ENCODE assay signal across 8 cellular contexts in genomic region chr15:68279218-68279533, GRCh38. TPM values are rescaled to one million over a fixed set of nuclear protein-coding genes. Genes with fewer than 3 reads are reported as not detected.
DNase-seq lines count a peak whose midpoint lies in the region; ATAC-seq and TF ChIP-seq lines count a peak whose summit lies in the region.

No MANE protein-coding gene starts in this region.

- peaks cover 0 to 8% of the 10 kb centered on the region in 2 donors for H3K36me3 ChIP-seq in gastrocnemius medialis

- H3K4me3 ChIP-seq in GM12865 (ENCODE audit: low read depth, low read length) (peak overlapping the region; percentile 69), fibroblast of villous mesenchyme (ENCODE audit: low read depth, low read length) (peak overlapping the region; percentile 92), gastrocnemius medialis (peak overlapping the region; percentile 73 to 97 (median 81))

- H3K9me3 ChIP-seq in gastrocnemius medialis, result no peaks in the 10 kb centered on the region

- no peak for TF ChIP-seq CTCF in GM12865 (IDR thresholded peaks at IDR 0.05; ENCODE audit: insufficient read depth, low read depth, low read length, missing control alignments)
- no peak for TF ChIP-seq CTCF in VCaP (conservative IDR thresholded peaks at IDR 0.05)
- no peak for TF ChIP-seq CTCF in fibroblast of villous mesenchyme (IDR thresholded peaks at IDR 0.05; ENCODE audit: insufficient read depth, low read depth, low read length)
- TF ChIP-seq CTCF in gastrocnemius medialis (IDR thresholded peaks at IDR 0.05 in 4 of 5, conservative IDR thresholded peaks at IDR 0.05 in 1 of 5), result no peak

- intact Hi-C loops in gastrocnemius medialis (cut with DNase I; ENCODE audit: low total_unique reads), result loop anchor here (10.0 kb wide), 4 partner anchors 536 to 1204 kb away; partner anchors contain the start of gene RPLP1

- TF ChIP-seq POLR2A in gastrocnemius medialis (IDR thresholded peaks at IDR 0.05), result peak; percentile 41 to 83

- H3K27ac ChIP-seq in VCaP, result peak overlapping the region; percentile 98
- peak overlapping the region; percentile 97 to 100 (median 99) for H3K27ac ChIP-seq in gastrocnemius medialis

- ATAC-seq in gastrocnemius medialis, result peak in 1 of 2 donors; percentile 38
- ATAC-seq in HG03025 (IDR thresholded peaks at IDR 0.05; ENCODE audit: low FRiP score, unreplicated experiment), result no peak

- H3K27me3 ChIP-seq in gastrocnemius medialis, result no peaks in the 10 kb centered on the region

- in situ Hi-C loops in gastrocnemius medialis (cut with MboI; ENCODE audit: low sequenced_read_pairs in 4 of 4), result no loop called here

- no peak for DNase-seq in GM12865 (ENCODE audit: low read depth)
- no peak for DNase-seq in fibroblast of villous mesenchyme (ENCODE audit: low read depth)
- DNase-seq in gastrocnemius medialis, result no peak
- no peak for DNase-seq in kidney tubule cell (ENCODE audit: low spot score)
- no peak for DNase-seq in NCI-H748 treated with DMSO at 0.1 percent for 48 hours (lab: John Stamatoyannopoulos, UW)
- DNase-seq in NCI-H2081 treated with DMSO at 0.1 percent for 48 hours (lab: John Stamatoyannopoulos, UW), result no peak

- peaks cover 49 to 71% of the 10 kb centered on the region in 2 donors for H3K4me1 ChIP-seq in gastrocnemius medialis

RNA-seq across cellular contexts. Expression of gene FEM1B, which starts 1.6 kb away (rescaled TPM):
- total RNA-seq in fibroblast of villous mesenchyme (47.7 and 61.7 TPM in 2 replicates), gastrocnemius medialis (100 to 1,000 TPM in 3 of 4 donors, 10 to 100 TPM in 1; 80.8 to 158 (median 124) TPM)

RNA-seq across cellular contexts. Expression of gene CLN6, which starts 49.6 kb away (rescaled TPM):
- total RNA-seq in fibroblast of villous mesenchyme (15.8 and 16.8 TPM in 2 replicates), gastrocnemius medialis (10 to 100 TPM; 17.1 to 18.9 (median 18.5) TPM)
